In the genomic region with DNA sequence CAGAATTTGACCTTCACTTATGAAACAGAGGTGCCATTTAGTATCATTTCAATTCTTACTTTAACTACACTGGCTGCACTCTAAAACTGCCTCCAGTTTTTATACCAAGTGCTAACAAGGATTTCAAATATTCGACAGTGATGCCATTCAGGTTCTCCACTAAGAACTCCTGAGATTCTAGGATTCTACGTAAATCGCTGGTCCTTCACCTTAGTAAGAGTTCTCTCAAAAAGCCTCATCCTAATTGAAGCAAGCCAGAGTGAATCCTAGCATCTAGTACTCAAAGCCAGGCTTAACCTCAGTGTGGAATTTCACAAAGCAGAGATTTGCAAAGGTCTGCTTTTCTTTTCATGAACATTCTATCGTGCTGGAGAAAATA, we compare ENCODE assay signal across 8 cellular contexts. TPM values are rescaled to one million over a fixed set of nuclear protein-coding genes. Genes with fewer than 3 reads are reported as not detected.
A peak's percentile ranks its signal among the peaks of the same experiment; 100 is the strongest.
DNase-seq lines count a peak whose midpoint lies in the region.

No MANE protein-coding gene starts in this region.

- WGBS in esophagus, 2 donors, result 28 to 41% methylated on average over 4 of the region's 4 CpGs
- WGBS in trophoblast cell (ENCODE audit: extremely low coverage, insufficient coverage, insufficient read length), result no CpG with 5 or more reads among the region's 4 CpGs

- H3K4me3 ChIP-seq in CD4-positive, alpha-beta memory T cell (ENCODE audit: low read length in 2 of 2), result no peak overlapping the region
- H3K4me3 ChIP-seq in SJSA1, result peak overlapping the region; percentile 66
- H3K4me3 ChIP-seq in esophagus (ENCODE audit: low read depth in 1 of 2, low read length in 2 of 2), result peak overlapping the region in 1 of 2 donors; percentile 82
- H3K4me3 ChIP-seq in trophoblast cell (ENCODE audit: low read depth, low read length), result no peak overlapping the region

- no peak overlapping the region for H4K91ac ChIP-seq in trophoblast cell (ENCODE audit: low read depth, low read length)

- no peak overlapping the region for H2BK120ac ChIP-seq in trophoblast cell (ENCODE audit: insufficient read depth, low read length, poor library complexity)

- POLR2A ChIA-PET in CD4-positive, alpha-beta memory T cell (lab: Charles Lee; ENCODE audit: partially characterized antibody), result interaction anchor here (2.4 to 5.7 kb wide), 3 partner anchors 13 to 100 kb away, joined by 20 to 77 read pairs (median 23); a partner anchor contains a TSS

- H3K9ac ChIP-seq in trophoblast cell (ENCODE audit: low read length), result no peak overlapping the region

- no peak overlapping the region for H3K4ac ChIP-seq in trophoblast cell (ENCODE audit: low read depth, low read length)

- H3K9me3 Mint-ChIP-seq in CD4-positive, alpha-beta memory T cell, result peaks cover 0 to 7% (median 0%) of the 10 kb centered on the region in 8 donors

- H3K27ac ChIP-seq in CD4-positive, alpha-beta memory T cell (ENCODE audit: low read depth, low read length), result peak overlapping the region; percentile 88
- H3K27ac ChIP-seq in SJSA1 (no peak overlapping the region), esophagus (ENCODE audit: low read depth in 2 of 2, low read length in 1 of 2) (peak overlapping the region; percentile 4 to 23), trophoblast cell (ENCODE audit: low read depth, low read length) (no peak overlapping the region)

- H4K12ac ChIP-seq in trophoblast cell (ENCODE audit: low read depth, low read length), result no peak overlapping the region

- peaks cover 78% of the 10 kb centered on the region for H3K4me1 ChIP-seq in CD4-positive, alpha-beta memory T cell (ENCODE audit: insufficient read depth, low read length)
- H3K4me1 ChIP-seq in SJSA1 (replicated peaks) (peaks cover 59% of the 10 kb centered on the region), esophagus (ENCODE audit: control insufficient read depth in 2 of 2, insufficient read depth in 2 of 2, low read length in 1 of 2) (peaks cover 0 to 2% of the 10 kb centered on the region in 2 donors), trophoblast cell (ENCODE audit: control insufficient read depth in 1 of 2, insufficient read depth in 2 of 2, low read length in 2 of 2) (peaks cover 5 to 7% of the 10 kb centered on the region in 2 experiments)

- no peaks in the 10 kb centered on the region for H3K9me3 ChIP-seq in CD4-positive, alpha-beta memory T cell (ENCODE audit: control insufficient read depth in 1 of 2, low read length in 2 of 2)
- no peaks in the 10 kb centered on the region for H3K9me3 ChIP-seq in SJSA1 (replicated peaks)
- H3K9me3 ChIP-seq in esophagus (ENCODE audit: control insufficient read depth in 2 of 2, insufficient read depth in 1 of 2, low read depth in 1 of 2, low read length in 1 of 2), result no peaks in the 10 kb centered on the region
- H3K9me3 ChIP-seq in trophoblast cell (ENCODE audit: insufficient read depth, low read depth, low read length), result no peaks in the 10 kb centered on the region

- peak overlapping the region; percentile 60 for H3K4me2 ChIP-seq in trophoblast cell (ENCODE audit: low read length)

- no peak for DNase-seq in CD4-positive, alpha-beta memory T cell
- DNase-seq in SJSA1 (ENCODE audit: low read depth in 1 of 2, low spot score in 2 of 2) (no peak), trophoblast cell (no peak), hippocampal formation (lab: John Stamatoyannopoulos, UW) (no peak), SW480 (ENCODE audit: low spot score) (no peak), head of caudate nucleus (no peak)
- no peak for DNase-seq in activated CD4-positive, alpha-beta T cell treated with anti-CD3 and anti-CD28 coated beads, Interleukin-2, amount 50 U/mL, for 1 hour

- intact Hi-C loops in CD4-positive, alpha-beta memory T cell (cut with micrococcal nuclease), result no loop called here
- intact Hi-C loops in head of caudate nucleus (cut with DNase I), result no loop called here

- H2BK5ac ChIP-seq in trophoblast cell (ENCODE audit: low read depth, low read length, poor library complexity), result no peak overlapping the region

- CTCF ChIA-PET in CD4-positive, alpha-beta memory T cell (lab: Charles Lee; ENCODE audit: partially characterized antibody), result interaction anchor here (1.8 kb wide), 1 partner anchor 292 kb away, joined by 6 read pairs; no protein-coding TSS in a partner anchor

- H3K36me3 ChIP-seq in CD4-positive, alpha-beta memory T cell (ENCODE audit: insufficient read depth, low read length), result peaks cover 59% of the 10 kb centered on the region
- peaks cover 85% of the 10 kb centered on the region for H3K36me3 ChIP-seq in SJSA1
- H3K36me3 ChIP-seq in esophagus (ENCODE audit: control insufficient read depth in 2 of 2, insufficient read depth in 2 of 2, low read length in 1 of 2), result peaks cover 0 to 5% of the 10 kb centered on the region in 2 donors
- peaks cover 12 to 33% of the 10 kb centered on the region in 2 experiments for H3K36me3 ChIP-seq in trophoblast cell (ENCODE audit: control insufficient read depth in 1 of 2, insufficient read depth in 2 of 2, low read length in 2 of 2)

- H2AFZ ChIP-seq in trophoblast cell (ENCODE audit: insufficient read depth, low read length, poor library complexity), result no peak overlapping the region

- no peak overlapping the region for H3K18ac ChIP-seq in trophoblast cell (ENCODE audit: low read length)

- peaks cover 46 to 80% of the 10 kb centered on the region in 2 donors for H3K36me3 Mint-ChIP-seq in CD4-positive, alpha-beta memory T cell

- no peak overlapping the region for H4K8ac ChIP-seq in trophoblast cell (ENCODE audit: low read depth, low read length)

- H3K79me2 ChIP-seq in trophoblast cell (ENCODE audit: control insufficient read depth, insufficient read depth, low read length, poor library complexity), result peaks cover 15% of the 10 kb centered on the region

- no peak overlapping the region for H2BK12ac ChIP-seq in trophoblast cell (ENCODE audit: low read length)

- H3K14ac ChIP-seq in trophoblast cell (ENCODE audit: low read length), result no peak overlapping the region

- peak overlapping the region; percentile 30 to 96 (median 52) for H3K4me3 Mint-ChIP-seq in CD4-positive, alpha-beta memory T cell

- no peak overlapping the region for H3K23ac ChIP-seq in trophoblast cell (ENCODE audit: low read length)

- peaks cover 41 to 92% (median 58%) of the 10 kb centered on the region in 4 donors for H3K4me1 Mint-ChIP-seq in CD4-positive, alpha-beta memory T cell

- H3K27me3 Mint-ChIP-seq in CD4-positive, alpha-beta memory T cell, result peaks cover 0 to 6% of the 10 kb centered on the region in 2 donors

- H3K79me1 ChIP-seq in trophoblast cell (ENCODE audit: low read length), result peaks cover 19% of the 10 kb centered on the region

- H3K27me3 ChIP-seq in CD4-positive, alpha-beta memory T cell (ENCODE audit: insufficient read depth, low read length), result no peaks in the 10 kb centered on the region
- no peaks in the 10 kb centered on the region for H3K27me3 ChIP-seq in SJSA1 (replicated peaks)
- H3K27me3 ChIP-seq in esophagus (ENCODE audit: control insufficient read depth in 1 of 2, insufficient read depth in 2 of 2, low read length in 2 of 2), result no peaks in the 10 kb centered on the region
- no peaks in the 10 kb centered on the region for H3K27me3 ChIP-seq in trophoblast cell (ENCODE audit: insufficient read depth, low read length)

- peak overlapping the region in 6 of 7 donors; percentile 25 to 99 (median 60) for H3K27ac Mint-ChIP-seq in CD4-positive, alpha-beta memory T cell

- H2AK5ac ChIP-seq in trophoblast cell (ENCODE audit: low read length), result no peak overlapping the region

RNA-seq across cellular contexts. Expression of a gene that starts 3.5 kb away (rescaled TPM):
- total RNA-seq in CD4-positive, alpha-beta memory T cell, result 100 to 1,000 TPM; 200 to 208 TPM
- polyA plus RNA-seq in CD4-positive, alpha-beta memory T cell, result 10 to 100 TPM; 46.8 to 73.6 TPM
- total RNA-seq in SJSA1 (2014; rRNA removed; shearing (Covaris generic)), result 188 and 238 TPM in 2 replicates
- polyA plus RNA-seq in esophagus, result 10 to 100 TPM; 80.2 to 82.8 TPM
- polyA plus RNA-seq in trophoblast cell (2013), result 849 and 857 TPM in 2 replicates

Comparison
In these comparisons a context has a peak if more than half of its experiments do, and no peak if none do; other contexts are left out.
1. H3K27ac ChIP-seq: peak in CD4-positive, alpha-beta memory T cell (single experiment) and esophagus (2 of 2); none in SJSA1 (single experiment) and trophoblast cell (single experiment).